1 cellular context compared by ENCODE assay signal in the genomic region with DNA sequence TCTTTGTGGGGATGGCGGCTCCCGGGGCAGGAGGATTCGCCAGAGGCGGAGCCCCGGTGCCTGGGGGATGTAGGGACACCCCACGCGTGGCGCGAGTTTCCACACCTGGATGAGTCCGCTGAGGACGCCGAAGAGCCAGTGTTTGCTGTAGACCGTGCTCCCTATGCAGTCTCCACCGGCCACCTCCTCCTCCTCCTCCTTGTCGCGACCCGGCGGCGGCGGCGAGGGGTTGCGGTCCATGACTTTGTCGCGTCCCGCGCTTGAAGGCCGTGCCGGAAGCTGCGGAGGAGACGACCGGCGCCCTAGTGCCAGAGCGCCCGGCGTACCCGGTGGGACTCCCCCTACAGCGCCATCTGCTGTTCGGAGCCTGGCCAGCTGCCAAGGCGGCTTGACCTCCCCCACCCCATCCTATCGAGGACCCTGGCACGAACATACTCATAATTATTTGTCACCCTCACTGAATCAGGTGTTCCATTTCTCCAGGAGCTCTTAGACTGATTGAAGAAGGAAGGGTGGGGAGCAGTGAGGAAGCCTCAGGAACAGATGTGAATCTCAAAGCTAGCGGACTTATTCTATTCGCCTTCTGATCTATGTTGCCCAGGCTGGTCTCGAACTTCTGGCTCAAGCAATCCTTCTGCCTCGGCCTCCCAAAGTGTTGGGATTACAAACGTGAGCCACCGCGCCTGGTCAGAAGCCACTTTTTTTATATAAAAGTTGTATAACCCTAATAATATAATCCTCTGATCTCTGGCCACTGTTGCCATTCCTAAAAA.
TF ChIP-seq lines count a peak whose summit lies in the region.

A gene with protein sequence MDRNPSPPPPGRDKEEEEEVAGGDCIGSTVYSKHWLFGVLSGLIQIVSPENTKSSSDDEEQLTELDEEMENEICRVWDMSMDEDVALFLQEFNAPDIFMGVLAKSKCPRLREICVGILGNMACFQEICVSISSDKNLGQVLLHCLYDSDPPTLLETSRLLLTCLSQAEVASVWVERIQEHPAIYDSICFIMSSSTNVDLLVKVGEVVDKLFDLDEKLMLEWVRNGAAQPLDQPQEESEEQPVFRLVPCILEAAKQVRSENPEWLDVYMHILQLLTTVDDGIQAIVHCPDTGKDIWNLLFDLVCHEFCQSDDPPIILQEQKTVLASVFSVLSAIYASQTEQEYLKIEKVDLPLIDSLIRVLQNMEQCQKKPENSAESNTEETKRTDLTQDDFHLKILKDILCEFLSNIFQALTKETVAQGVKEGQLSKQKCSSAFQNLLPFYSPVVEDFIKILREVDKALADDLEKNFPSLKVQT (minus strand): TSS at position 281 of the 773 bp plus-strand sequence. CDS start 41 bp downstream, at position 240.

TF ChIP-seq in HCT116, 20 proteins besides CTCF, POLR2A, EP300 and RAD21 (continued from another document):
- TF ChIP-seq TCF7L2 (IDR thresholded peaks at IDR 0.05; ENCODE audit: borderline replicate concordance, extremely low read depth, insufficient read depth, insufficient read length) (peak; percentile 49), FOSL1 (IDR thresholded peaks at IDR 0.05; ENCODE audit: low read depth) (no peak), CBX3 (IDR thresholded peaks at IDR 0.05; ENCODE audit: low read depth) (peak; percentile 81; the same call in 1 of the 2 replicates), SP1 (IDR thresholded peaks at IDR 0.05; ENCODE audit: low read depth) (no peak; the same call in 1 of the 2 replicates), ELF1 (IDR thresholded peaks at IDR 0.05; ENCODE audit: borderline replicate concordance, low read depth) (peak; percentile 42; the same call in 1 of the 2 replicates), CEBPB (IDR thresholded peaks at IDR 0.05; ENCODE audit: low read depth) (no peak), YY1 (IDR thresholded peaks at IDR 0.05; ENCODE audit: extremely low read depth, insufficient replicate concordance, low read depth, low read length) (peak; percentile 34), SRF (IDR thresholded peaks at IDR 0.05; ENCODE audit: low read depth) (no peak), EGR1 (IDR thresholded peaks at IDR 0.05; ENCODE audit: low read depth) (no peak), SIN3A (IDR thresholded peaks at IDR 0.05; ENCODE audit: low read depth) (peak; percentile 89), ZNF274 (IDR thresholded peaks at IDR 0.05; ENCODE audit: low read depth, low read length) (no peak), ZFX (IDR thresholded peaks at IDR 0.05) (peak; percentile 82)
- TF ChIP-seq, protein P1, sequence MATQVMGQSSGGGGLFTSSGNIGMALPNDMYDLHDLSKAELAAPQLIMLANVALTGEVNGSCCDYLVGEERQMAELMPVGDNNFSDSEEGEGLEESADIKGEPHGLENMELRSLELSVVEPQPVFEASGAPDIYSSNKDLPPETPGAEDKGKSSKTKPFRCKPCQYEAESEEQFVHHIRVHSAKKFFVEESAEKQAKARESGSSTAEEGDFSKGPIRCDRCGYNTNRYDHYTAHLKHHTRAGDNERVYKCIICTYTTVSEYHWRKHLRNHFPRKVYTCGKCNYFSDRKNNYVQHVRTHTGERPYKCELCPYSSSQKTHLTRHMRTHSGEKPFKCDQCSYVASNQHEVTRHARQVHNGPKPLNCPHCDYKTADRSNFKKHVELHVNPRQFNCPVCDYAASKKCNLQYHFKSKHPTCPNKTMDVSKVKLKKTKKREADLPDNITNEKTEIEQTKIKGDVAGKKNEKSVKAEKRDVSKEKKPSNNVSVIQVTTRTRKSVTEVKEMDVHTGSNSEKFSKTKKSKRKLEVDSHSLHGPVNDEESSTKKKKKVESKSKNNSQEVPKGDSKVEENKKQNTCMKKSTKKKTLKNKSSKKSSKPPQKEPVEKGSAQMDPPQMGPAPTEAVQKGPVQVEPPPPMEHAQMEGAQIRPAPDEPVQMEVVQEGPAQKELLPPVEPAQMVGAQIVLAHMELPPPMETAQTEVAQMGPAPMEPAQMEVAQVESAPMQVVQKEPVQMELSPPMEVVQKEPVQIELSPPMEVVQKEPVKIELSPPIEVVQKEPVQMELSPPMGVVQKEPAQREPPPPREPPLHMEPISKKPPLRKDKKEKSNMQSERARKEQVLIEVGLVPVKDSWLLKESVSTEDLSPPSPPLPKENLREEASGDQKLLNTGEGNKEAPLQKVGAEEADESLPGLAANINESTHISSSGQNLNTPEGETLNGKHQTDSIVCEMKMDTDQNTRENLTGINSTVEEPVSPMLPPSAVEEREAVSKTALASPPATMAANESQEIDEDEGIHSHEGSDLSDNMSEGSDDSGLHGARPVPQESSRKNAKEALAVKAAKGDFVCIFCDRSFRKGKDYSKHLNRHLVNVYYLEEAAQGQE (IDR thresholded peaks at IDR 0.05; ENCODE audit: low read depth): no peak
- TF ChIP-seq, protein P2, sequence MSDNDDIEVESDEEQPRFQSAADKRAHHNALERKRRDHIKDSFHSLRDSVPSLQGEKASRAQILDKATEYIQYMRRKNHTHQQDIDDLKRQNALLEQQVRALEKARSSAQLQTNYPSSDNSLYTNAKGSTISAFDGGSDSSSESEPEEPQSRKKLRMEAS (IDR thresholded peaks at IDR 0.05): peak; percentile 69
TF ChIP-seq in HCT116: peak in this region for 8.
